In the genomic region with DNA sequence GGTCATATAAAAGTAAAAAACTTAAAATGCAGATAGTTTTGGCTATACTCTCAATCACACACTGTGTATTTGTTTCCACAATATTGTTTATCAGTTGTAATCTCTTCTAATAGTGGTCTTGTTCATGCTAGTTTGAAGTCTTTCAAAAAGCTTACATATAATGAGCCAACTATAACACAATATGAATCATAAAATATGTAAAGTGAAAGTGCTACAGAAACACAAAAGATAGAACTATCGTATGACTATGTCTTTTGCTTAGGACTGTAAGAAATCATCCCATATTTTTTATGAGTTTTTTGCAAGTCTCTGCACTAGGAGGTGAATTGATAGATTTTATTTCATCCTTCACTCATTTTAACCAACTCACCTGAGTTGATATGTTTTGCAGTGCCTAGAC, we compare ENCODE assay signal across 24 cellular contexts.
DNase-seq lines count a peak whose midpoint lies in the region; ATAC-seq and TF ChIP-seq lines count a peak whose summit lies in the region.
"Had no signal": no experiment of that assay in that cellular context is flagged by ENCODE, and none has a peak within 500 bp of the region (broad histone marks: within the 10 kb centered on the region; RNA-seq: fewer than 3 reads in every experiment).

No MANE protein-coding gene starts in this region.

- no peaks in the 10 kb centered on the region for H3K27me3 Mint-ChIP-seq in osteocyte (ENCODE audit: unreplicated experiment)
- no peaks in the 10 kb centered on the region for H3K27me3 Mint-ChIP-seq in CD4-positive, alpha-beta T cell
- H3K27me3 Mint-ChIP-seq: activated CD4-positive, alpha-beta T cell treated with anti-CD3 and anti-CD28 coated beads, Interleukin-2, amount 10 ng/mL, durations not matched to agents 24 days and 14 days; dendritic cell treated with granulocyte-macrophage colony-stimulating factor and Interleukin-4, amounts not matched to agents 40 ng/mL and 50 ng/mL, for 4 days had no signal

- TF ChIP-seq CTCF in Panc1 (IDR thresholded peaks at IDR 0.05) (no peak), osteocyte (IDR thresholded peaks at IDR 0.05) (no peak)
- no peak for TF ChIP-seq CTCF in CD4-positive, alpha-beta T cell (IDR thresholded peaks at IDR 0.05)

- ATAC-seq in Panc1 (no peak), HG03457 (IDR thresholded peaks at IDR 0.05; ENCODE audit: unreplicated experiment) (no peak)
- ATAC-seq in CD4-positive, alpha-beta T cell (ENCODE audit: poor library complexity), result no peak
- ATAC-seq: activated T-cell treated with anti-CD3 and anti-CD28 coated beads, Interleukin-2, amount 50 U/mL, for 72 hours; stimulated activated naive CD8-positive, alpha-beta T cell treated with anti-CD3 and anti-CD28 coated beads, Interleukin-15, Interleukin-2, amounts not matched to agents 100 U/mL and 50 U/mL, for 24 hours had no signal

- no TSS peak for BruUV-seq in Panc1 (replicated peaks; lab: Mats Ljungman, UMichigan)

- in situ Hi-C loops in Panc1 (cut with HindIII; ENCODE audit: low pct_unique_long_range_greater_than_20kb, low sequenced_read_pairs), result no loop called here

- DNase-seq in HCEC 1CT, result peak; percentile 50
- peak; percentile 1 for DNase-seq in Panc1 (ENCODE audit: low read depth, low spot score)
- no peak for DNase-seq in epithelial cell of prostate (ENCODE audit: low read depth, low spot score)
- no peak for DNase-seq in osteocyte (ENCODE audit: extremely low spot score, unreplicated experiment)
- no peak for DNase-seq in HuH-7.5 (ENCODE audit: low spot score)
- DNase-seq in DMS53 treated with DMSO at 0.1 percent for 48 hours (lab: John Stamatoyannopoulos, UW; ENCODE audit: unreplicated experiment), result no peak
- no peak for DNase-seq in CD4-positive, alpha-beta T cell
- DNase-seq: activated CD4-positive, alpha-beta T cell treated with anti-CD3 and anti-CD28 coated beads, Interleukin-2, amount 10 ng/mL, durations not matched to agents 24 days and 14 days; activated naive CD4-positive, alpha-beta T cell treated with Interleukin-2 at 50 U/mL for 16 hours; activated T-cell treated with anti-CD3 and anti-CD28 coated beads, Interleukin-2, amount 50 U/mL, for 72 hours; amniotic stem cell; immature natural killer cell; KG1; NCI-H2171; NCI-H524; right lobe of liver; stimulated activated CD4-positive, alpha-beta T cell treated with anti-CD3 and anti-CD28 coated beads, Interleukin-15, amount 100 ng/mL, for 24 hours; stimulated activated naive CD8-positive, alpha-beta T cell treated with anti-CD3 and anti-CD28 coated beads, Interleukin-15, Interleukin-2, amounts not matched to agents 100 U/mL and 50 U/mL, for 24 hours; tibial artery had no signal

- POLR2A ChIA-PET in Panc1 (lab: Charles Lee), result no interaction called here
- POLR2A ChIA-PET in CD4-positive, alpha-beta T cell (lab: Charles Lee), result no interaction called here

- H3K9me3 Mint-ChIP-seq in osteocyte (ENCODE audit: unreplicated experiment), result peaks cover 16% of the 10 kb centered on the region
- H3K9me3 Mint-ChIP-seq in CD4-positive, alpha-beta T cell, result peaks cover 2% of the 10 kb centered on the region
- H3K9me3 Mint-ChIP-seq: activated CD4-positive, alpha-beta T cell treated with anti-CD3 and anti-CD28 coated beads, Interleukin-2, amount 10 ng/mL, durations not matched to agents 24 days and 14 days; activated T-cell treated with anti-CD3 and anti-CD28 coated beads, Interleukin-2, amount 50 U/mL, for 72 hours had no signal

- H3K9me3 ChIP-seq in Panc1 (ENCODE audit: control insufficient read depth, insufficient read depth, low read depth, low read length), result no peaks in the 10 kb centered on the region
- H3K9me3 ChIP-seq in CD4-positive, alpha-beta T cell (ENCODE audit: control insufficient read depth, low read length), result no peaks in the 10 kb centered on the region
- H3K9me3 ChIP-seq: right lobe of liver, tibial artery had no signal

- CTCF ChIA-PET in Panc1 (lab: Charles Lee), result no interaction called here
- CTCF ChIA-PET in CD4-positive, alpha-beta T cell (lab: Charles Lee), result no interaction called here

- H3K4me1 Mint-ChIP-seq in osteocyte (ENCODE audit: unreplicated experiment), result peaks cover 30% of the 10 kb centered on the region
- H3K4me1 Mint-ChIP-seq in CD4-positive, alpha-beta T cell (ENCODE audit: low read depth), result no peaks in the 10 kb centered on the region
- H3K4me1 Mint-ChIP-seq: activated CD4-positive, alpha-beta T cell treated with anti-CD3 and anti-CD28 coated beads, Interleukin-2, amount 10 ng/mL, durations not matched to agents 24 days and 14 days; immature natural killer cell had no signal

- H3K36me3 ChIP-seq in Panc1 (ENCODE audit: control insufficient read depth, insufficient read depth, low read length), result no peaks in the 10 kb centered on the region
- H3K36me3 ChIP-seq: right lobe of liver, tibial artery had no signal

- H3K27me3 ChIP-seq in Panc1 (ENCODE audit: control insufficient read depth, insufficient read depth, low read length), result no peaks in the 10 kb centered on the region
- H3K27me3 ChIP-seq in CD4-positive, alpha-beta T cell (ENCODE audit: control insufficient read depth, insufficient read depth, low read length), result no peaks in the 10 kb centered on the region
- H3K27me3 ChIP-seq: right lobe of liver, tibial artery had no signal

- no peaks in the 10 kb centered on the region for H3K4me1 ChIP-seq in Panc1 (ENCODE audit: control insufficient read depth, insufficient read depth, low read length)
- H3K4me1 ChIP-seq: right lobe of liver had no signal

- no peaks in the 10 kb centered on the region for H3K36me3 Mint-ChIP-seq in osteocyte (ENCODE audit: unreplicated experiment)
- H3K36me3 Mint-ChIP-seq in CD4-positive, alpha-beta T cell (ENCODE audit: low read depth), result no peaks in the 10 kb centered on the region
- H3K36me3 Mint-ChIP-seq: CD14-positive monocyte, immature natural killer cell had no signal

- intact Hi-C loops in Panc1 (cut with micrococcal nuclease; ENCODE audit: unreplicated experiment), result no loop called here
- intact Hi-C loops in CD4-positive, alpha-beta T cell (cut with DNase I, micrococcal nuclease), result no loop called here

- H3K27ac ChIP-seq in Panc1 (ENCODE audit: low read length) (no peak overlapping the region), epithelial cell of prostate (peak overlapping the region; percentile 93)
- H3K27ac ChIP-seq in CD4-positive, alpha-beta T cell (ENCODE audit: low read depth, low read length), result no peak overlapping the region
- H3K27ac ChIP-seq: right lobe of liver, tibial artery, VCaP had no signal

- H3K27ac Mint-ChIP-seq in osteocyte (ENCODE audit: unreplicated experiment), result peak overlapping the region; percentile 74
- no peak overlapping the region for H3K27ac Mint-ChIP-seq in CD4-positive, alpha-beta T cell
- H3K27ac Mint-ChIP-seq: activated CD4-positive, alpha-beta T cell treated with anti-CD3 and anti-CD28 coated beads, Interleukin-2, amount 10 ng/mL, durations not matched to agents 24 days and 14 days; activated T-cell treated with anti-CD3 and anti-CD28 coated beads, Interleukin-2, amount 50 U/mL, for 72 hours; CD14-positive monocyte; dendritic cell treated with granulocyte-macrophage colony-stimulating factor and Interleukin-4, amounts not matched to agents 40 ng/mL and 50 ng/mL, for 4 days; immature natural killer cell had no signal

- no peak overlapping the region for H3K4me3 ChIP-seq in Panc1 (ENCODE audit: low read depth in 2 of 2, low read length in 2 of 2)
- H3K4me3 ChIP-seq: right lobe of liver, SK-N-MC, tibial artery had no signal

- no peak overlapping the region for H3K4me3 Mint-ChIP-seq in osteocyte (ENCODE audit: unreplicated experiment)
- H3K4me3 Mint-ChIP-seq in CD4-positive, alpha-beta T cell, result no peak overlapping the region
- H3K4me3 Mint-ChIP-seq: activated CD4-positive, alpha-beta T cell treated with anti-CD3 and anti-CD28 coated beads, Interleukin-2, amount 10 ng/mL, durations not matched to agents 24 days and 14 days; activated T-cell treated with anti-CD3 and anti-CD28 coated beads, Interleukin-2, amount 50 U/mL, for 72 hours; CD14-positive monocyte; dendritic cell treated with granulocyte-macrophage colony-stimulating factor and Interleukin-4, amounts not matched to agents 40 ng/mL and 50 ng/mL, for 4 days; immature natural killer cell had no signal

Comparison
In these comparisons a context has a peak if more than half of its experiments do, and no peak if none do; other contexts are left out.
1. DNase-seq: peak in HCEC 1CT (single experiment) and Panc1 (single experiment); none in epithelial cell of prostate (single experiment), osteocyte (single experiment), HuH-7.5 (single experiment), DMS53 treated with DMSO at 0.1 percent for 48 hours (single experiment) and CD4-positive, alpha-beta T cell (0 of 10).